ENCODE assay signal across 27 cellular contexts in the genomic region with DNA sequence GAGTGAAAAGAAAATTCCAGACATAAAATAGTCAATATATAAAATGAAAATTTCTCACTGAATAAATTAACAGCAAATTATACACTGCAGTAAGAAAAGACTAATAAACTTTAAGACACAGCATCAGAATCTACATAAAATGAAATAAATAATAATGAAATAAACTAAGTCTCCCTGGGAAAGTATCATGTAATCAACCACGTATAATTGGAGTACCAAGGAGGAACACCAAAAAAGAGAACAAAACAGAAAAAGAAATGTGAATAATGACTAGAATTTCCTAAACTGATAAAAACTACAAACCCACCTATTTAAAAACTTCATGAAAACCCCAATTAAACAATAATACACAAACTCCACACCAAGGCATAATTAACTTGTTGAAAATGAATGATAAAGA.
"Had no signal": no experiment of that assay in that cellular context is flagged by ENCODE, and none has a peak within 500 bp of the region (broad histone marks: within the 10 kb centered on the region; RNA-seq: fewer than 3 reads in every experiment).

No MANE protein-coding gene starts in this region.

- H3K36me3 ChIP-seq: adrenal gland had no signal

- H3K9me3 ChIP-seq: SJSA1 had no signal

- H3K27ac Mint-ChIP-seq: activated CD8-positive, alpha-beta T cell treated with anti-CD3 and anti-CD28 coated beads, Interleukin-2, amount 10 ng/mL, durations not matched to agents 7 days and 5 days; activated naive CD8-positive, alpha-beta T cell treated with anti-CD3 and anti-CD28 coated beads, Interleukin-2, amount 10 ng/mL, durations not matched to agents 7 days and 5 days; T-helper 1 cell treated with Interleukin-12 subunit alpha and Interleukin-12 subunit beta and Interleukin-4 antibody, amounts not matched to agents 30 μg/mL and 1 μg/mL, for 36 hours; WTC11 had no signal

- H3K27me3 ChIP-seq: adrenal gland, SJSA1 had no signal

- H3K4me3 ChIP-seq: adrenal gland, SJSA1 had no signal

- H3K4me1 Mint-ChIP-seq: activated naive CD8-positive, alpha-beta T cell treated with anti-CD3 and anti-CD28 coated beads, Interleukin-2, amount 10 ng/mL, durations not matched to agents 7 days and 5 days; WTC11 had no signal

- H3K27me3 Mint-ChIP-seq: activated naive CD8-positive, alpha-beta T cell treated with anti-CD3 and anti-CD28 coated beads, Interleukin-2, amount 10 ng/mL, durations not matched to agents 7 days and 5 days had no signal

- ATAC-seq: activated CD8-positive, alpha-beta T cell treated with anti-CD3 and anti-CD28 coated beads, Interleukin-2, amount 10 ng/mL, durations not matched to agents 7 days and 5 days; Panc1; Right ventricle myocardium inferior; SK-N-SH treated with all-trans-retinoic acid at 6 μM for 48 hours; WTC11 had no signal

- H3K4me1 ChIP-seq: adrenal gland, SJSA1 had no signal

- H3K9me3 Mint-ChIP-seq: activated naive CD8-positive, alpha-beta T cell treated with anti-CD3 and anti-CD28 coated beads, Interleukin-2, amount 10 ng/mL, durations not matched to agents 7 days and 5 days; T-helper 1 cell treated with Interleukin-12 subunit alpha and Interleukin-12 subunit beta and Interleukin-4 antibody, amounts not matched to agents 30 μg/mL and 1 μg/mL, for 36 hours; WTC11 had no signal

- H3K27ac ChIP-seq: adrenal gland, KMS-11, SJSA1 had no signal

- DNase-seq: activated CD4-positive, alpha-beta T cell treated with anti-CD3 and anti-CD28 coated beads for 48 hours; activated CD4-positive, alpha-beta T cell treated with anti-CD3 and anti-CD28 coated beads, Interleukin-2, amount 50 U/mL, for 4 hours; activated CD4-positive, CD25-positive, alpha-beta regulatory T cell treated with anti-CD3 and anti-CD28 coated beads, Interleukin-2, amount 50 U/mL, for 72 hours; activated CD8-positive, alpha-beta memory T cell treated with anti-CD3 and anti-CD28 coated beads, Interleukin-2, amount 50 U/mL, for 48 hours; activated CD8-positive, alpha-beta T cell treated with anti-CD3 and anti-CD28 coated beads, Interleukin-2, amount 10 ng/mL, durations not matched to agents 7 days and 5 days; activated naive CD4-positive, alpha-beta T cell treated with anti-CD3 and anti-CD28 coated beads, Interleukin-2, amount 50 U/mL, for 16 hours; activated naive CD8-positive, alpha-beta T cell treated with anti-CD3 and anti-CD28 coated beads, Interleukin-2, amount 10 ng/mL, durations not matched to agents 7 days and 5 days; activated T-cell treated with anti-CD3 and anti-CD28 coated beads, Interleukin-2, amount 50 U/mL, for 48 hours; adrenal gland; anterior cingulate cortex; NCI-H1105; NCI-H1436; NCI-H1694 treated with DMSO at 0.1 percent for 48 hours; NCI-H2029 treated with DMSO at 0.1 percent for 48 hours; NCI-H510A treated with DMSO at 0.1 percent for 48 hours; NCI-H69; NK-92 treated with Interleukin-12 subunit alpha and Interleukin-12 subunit beta, amount 100 ng/mL, for 24 hours; OCI-M1; RPMI8226; T-helper 9 cell had no signal

- H3K4me3 Mint-ChIP-seq: activated CD8-positive, alpha-beta T cell treated with anti-CD3 and anti-CD28 coated beads, Interleukin-2, amount 10 ng/mL, durations not matched to agents 7 days and 5 days; activated naive CD8-positive, alpha-beta T cell treated with anti-CD3 and anti-CD28 coated beads, Interleukin-2, amount 10 ng/mL, durations not matched to agents 7 days and 5 days; T-helper 1 cell treated with Interleukin-12 subunit alpha and Interleukin-12 subunit beta and Interleukin-4 antibody, amounts not matched to agents 30 μg/mL and 1 μg/mL, for 36 hours; WTC11 had no signal
